Comparison of ENCODE assay signal across 10 cellular contexts in genomic region chr20:35660122-35660937, GRCh38. TPM values are rescaled to one million over a fixed set of nuclear protein-coding genes. Genes with fewer than 3 reads are reported as not detected.
A peak's percentile ranks its signal among the peaks of the same experiment; 100 is the strongest.
DNase-seq lines count a peak whose midpoint lies in the region; ATAC-seq and TF ChIP-seq lines count a peak whose summit lies in the region.
"Had no signal": no experiment of that assay in that cellular context is flagged by ENCODE, and none has a peak within 500 bp of the region (broad histone marks: within the 10 kb centered on the region; RNA-seq: fewer than 3 reads in every experiment).

No MANE protein-coding gene starts in this region.

- no peaks in the 10 kb centered on the region for H3K27me3 Mint-ChIP-seq in H9 (ENCODE audit: low read depth)
- no peaks in the 10 kb centered on the region for H3K27me3 Mint-ChIP-seq in T-helper 1 cell treated with Interleukin-12 subunit alpha and Interleukin-12 subunit beta and Interleukin-4 antibody, amounts not matched to agents 30 μg/mL and 1 μg/mL, for 36 hours (ENCODE audit: low read depth)
- H3K27me3 Mint-ChIP-seq in effector memory CD8-positive, alpha-beta T cell, result no peaks in the 10 kb centered on the region

- no peak overlapping the region for H3K27ac ChIP-seq in H9 (ENCODE audit: insufficient read length, low read depth, low read length)
- H3K27ac ChIP-seq in ascending aorta, result no peak overlapping the region

- H3K4me1 Mint-ChIP-seq in H9, result peaks cover 44 to 48% of the 10 kb centered on the region in 2 experiments
- peaks cover 61% of the 10 kb centered on the region for H3K4me1 Mint-ChIP-seq in T-helper 1 cell treated with Interleukin-12 subunit alpha and Interleukin-12 subunit beta and Interleukin-4 antibody, amounts not matched to agents 30 μg/mL and 1 μg/mL, for 36 hours (ENCODE audit: low read depth)
- H3K4me1 Mint-ChIP-seq in effector memory CD8-positive, alpha-beta T cell (ENCODE audit: low read depth in 2 of 2), result peaks cover 56 to 76% of the 10 kb centered on the region in 2 donors

- no peak overlapping the region for H4K5ac ChIP-seq in H9 (ENCODE audit: insufficient read length, low read depth, low read length)

- no peaks in the 10 kb centered on the region for H3K27me3 ChIP-seq in H9 (ENCODE audit: insufficient read depth, low read length)
- H3K27me3 ChIP-seq in ascending aorta, result no peaks in the 10 kb centered on the region

- no peak overlapping the region for H3K23ac ChIP-seq in H9 (ENCODE audit: insufficient read length, low read depth, low read length)

- no peaks in the 10 kb centered on the region for H4K20me1 ChIP-seq in H9 (ENCODE audit: control insufficient read depth, insufficient read depth, insufficient read length)

- WGBS in H9 (ENCODE audit: extremely low coverage, insufficient read length, low lambda C conversion rate), result no CpG with 5 or more reads among the region's 10 CpGs

- no peak overlapping the region for H3K56ac ChIP-seq in H9 (ENCODE audit: insufficient read length, low read depth, low read length)

- H3K4me1 ChIP-seq in H9 (ENCODE audit: insufficient read depth, low read length), result no peaks in the 10 kb centered on the region; the same call in 1 of the 2 replicates
- H3K4me1 ChIP-seq in ascending aorta, result peaks cover 2 to 33% of the 10 kb centered on the region in 2 donors

- no peak overlapping the region for H3K4me2 ChIP-seq in H9 (ENCODE audit: insufficient read depth, insufficient read length, low read length)

- no peak overlapping the region for H4K8ac ChIP-seq in H9 (replicated peaks; ENCODE audit: insufficient read length, low read depth, low read length)

- no peak overlapping the region for H2AK5ac ChIP-seq in H9 (ENCODE audit: insufficient read length, low read length)

- H3K36me3 ChIP-seq in ascending aorta, result no peaks in the 10 kb centered on the region

- peaks cover 71% of the 10 kb centered on the region for H3K79me2 ChIP-seq in H9 (ENCODE audit: insufficient read depth, low read length)

- peaks cover 9% of the 10 kb centered on the region for H3K23me2 ChIP-seq in H9 (ENCODE audit: insufficient read length, low read depth, low read length, poor library complexity, severe bottlenecking)

- H3K4ac ChIP-seq in H9 (ENCODE audit: low read depth, low read length), result no peak overlapping the region

- intact Hi-C loops in ascending aorta (cut with DNase I), result loop anchor here (5.0 kb wide), 1 partner anchor 58 kb away; no protein-coding TSS in a partner anchor

- no peak overlapping the region for H4K91ac ChIP-seq in H9 (ENCODE audit: insufficient read length, low read depth, low read length)

- ATAC-seq in effector memory CD8-positive, alpha-beta T cell (replicated peaks), result no peak
- ATAC-seq in GM21619 (IDR thresholded peaks at IDR 0.05; ENCODE audit: unreplicated experiment), result no peak
- ATAC-seq: left colon had no signal

- H2BK12ac ChIP-seq in H9 (ENCODE audit: insufficient read length, low read depth, low read length), result no peak overlapping the region

- no peak overlapping the region for H2AFZ ChIP-seq in H9 (ENCODE audit: low read length)

- no peak for DNase-seq in H9
- no peak for DNase-seq in effector memory CD8-positive, alpha-beta T cell
- DNase-seq in stimulated activated CD4-positive, alpha-beta T cell treated with anti-CD3 and anti-CD28 coated beads, Interleukin-4, amount 100 ng/mL, for 1 hour, result peak; percentile 24
- no peak for DNase-seq in ascending aorta (ENCODE audit: low spot score in 2 of 2)
- no peak for DNase-seq in NCI-H748 treated with DMSO at 0.1 percent for 48 hours (lab: John Stamatoyannopoulos, UW)
- DNase-seq: amygdala, left colon, NCI-H345 had no signal

- H2BK120ac ChIP-seq in H9 (ENCODE audit: low read depth, low read length, poor library complexity, severe bottlenecking), result no peak overlapping the region

- H2BK15ac ChIP-seq in H9 (ENCODE audit: low read depth, low read length), result no peak overlapping the region

- no peak for TF ChIP-seq CTCF in H9 (conservative IDR thresholded peaks at IDR 0.05)
- TF ChIP-seq CTCF in ascending aorta (IDR thresholded peaks at IDR 0.05), result no peak

- no peaks in the 10 kb centered on the region for H3K9me3 ChIP-seq in H9 (ENCODE audit: control insufficient read depth, low read depth, low read length)
- H3K9me3 ChIP-seq in ascending aorta, result no peaks in the 10 kb centered on the region

- H3K36me3 Mint-ChIP-seq in H9 (ENCODE audit: insufficient read depth in 1 of 3, low read depth in 3 of 3), result peaks cover 2 to 8% (median 6%) of the 10 kb centered on the region in 3 experiments; a peak in 5 of 7 replicates
- peaks cover 16% of the 10 kb centered on the region for H3K36me3 Mint-ChIP-seq in T-helper 1 cell treated with Interleukin-12 subunit alpha and Interleukin-12 subunit beta and Interleukin-4 antibody, amounts not matched to agents 30 μg/mL and 1 μg/mL, for 36 hours (ENCODE audit: low read depth)
- peaks cover 49% of the 10 kb centered on the region for H3K36me3 Mint-ChIP-seq in effector memory CD8-positive, alpha-beta T cell (ENCODE audit: insufficient read depth)

- H3K9ac ChIP-seq in H9 (ENCODE audit: extremely low read depth, insufficient read length, low read length), result no peak overlapping the region

- no peak overlapping the region for H3T11ph ChIP-seq in H9 (ENCODE audit: low read length)

- no peak overlapping the region for H2BK20ac ChIP-seq in H9 (ENCODE audit: low read depth, low read length, poor library complexity, severe bottlenecking)

- H3K18ac ChIP-seq in H9 (ENCODE audit: insufficient read length, low read depth, low read length), result no peak overlapping the region

- H3K14ac ChIP-seq in H9 (ENCODE audit: insufficient read depth, low read length), result no peak overlapping the region

- peak overlapping the region in 1 of 2 experiments; percentile 10; a peak in 1 of 5 replicates for H3K4me3 Mint-ChIP-seq in H9
- H3K4me3 Mint-ChIP-seq in T-helper 1 cell treated with Interleukin-12 subunit alpha and Interleukin-12 subunit beta and Interleukin-4 antibody, amounts not matched to agents 30 μg/mL and 1 μg/mL, for 36 hours, result peak overlapping the region; percentile 87
- peak overlapping the region; percentile 97 to 98 for H3K4me3 Mint-ChIP-seq in effector memory CD8-positive, alpha-beta T cell

- no peaks in the 10 kb centered on the region; a peak in 1 of 5 replicates for H3K9me3 Mint-ChIP-seq in H9
- no peaks in the 10 kb centered on the region for H3K9me3 Mint-ChIP-seq in T-helper 1 cell treated with Interleukin-12 subunit alpha and Interleukin-12 subunit beta and Interleukin-4 antibody, amounts not matched to agents 30 μg/mL and 1 μg/mL, for 36 hours
- H3K9me3 Mint-ChIP-seq in effector memory CD8-positive, alpha-beta T cell, result no peaks in the 10 kb centered on the region

- H3K27ac Mint-ChIP-seq in H9, result peak overlapping the region in 2 of 3 experiments; percentile 28 to 61; a peak in 3 of 7 replicates
- peak overlapping the region; percentile 84 for H3K27ac Mint-ChIP-seq in T-helper 1 cell treated with Interleukin-12 subunit alpha and Interleukin-12 subunit beta and Interleukin-4 antibody, amounts not matched to agents 30 μg/mL and 1 μg/mL, for 36 hours
- peak overlapping the region; percentile 98 to 99 for H3K27ac Mint-ChIP-seq in effector memory CD8-positive, alpha-beta T cell

- no peak overlapping the region for H2BK5ac ChIP-seq in H9 (ENCODE audit: insufficient read length, low read length)

- H3K79me1 ChIP-seq in H9 (ENCODE audit: insufficient read depth, low read depth, low read length, poor library complexity, severe bottlenecking), result no peaks in the 10 kb centered on the region

- peak overlapping the region in 1 of 2 donors; percentile 91 for H3K4me3 ChIP-seq in ascending aorta

RNA-seq across cellular contexts. Expression of gene CPNE1, which starts 4.4 kb away (rescaled TPM):
- total RNA-seq in H9 (2021), result 152 and 155 TPM in 2 replicates
- total RNA-seq in ascending aorta, result 208 TPM

RNA-seq across cellular contexts. Expression of gene RBM12, which starts 4.4 kb away (rescaled TPM):
- total RNA-seq in H9 (2021) (260 TPM in 2 replicates), ascending aorta (8.9 TPM)

RNA-seq across cellular contexts. Expression of gene NFS1, which starts 38.8 kb away (rescaled TPM):
- total RNA-seq in H9 (2021) (24.4 and 26.6 TPM in 2 replicates), ascending aorta (62.2 TPM)

RNA-seq across cellular contexts. Expression of gene ROMO1, which starts 38.9 kb away (rescaled TPM):
- total RNA-seq in H9 (2021) (204 and 207 TPM in 2 replicates), ascending aorta (85.5 TPM)

RNA-seq across cellular contexts. Expression of gene SPAG4, which starts 44.7 kb away (rescaled TPM):
- total RNA-seq in H9 (2021) (4.9 and 5.3 TPM in 2 replicates), ascending aorta (35.3 TPM)

Comparison
In these comparisons a context has a peak if more than half of its experiments do, and no peak if none do; other contexts are left out.
1. H3K27ac Mint-ChIP-seq: peak in every context shown above with its lines; median percentile 98 in effector memory CD8-positive, alpha-beta T cell; 84 in T-helper 1 cell treated with Interleukin-12 subunit alpha and Interleukin-12 subunit beta and Interleukin-4 antibody, amounts not matched to agents 30 μg/mL and 1 μg/mL, for 36 hours; 44 in H9.
2. RNA of gene RBM12, which starts 4.4 kb away (total RNA-seq): 260 TPM in H9; 8.9 TPM in ascending aorta (single experiment); every median in the first group is over 10 times any median in the second.